ENCODE assay signal across 9 cellular contexts in genomic region chr7:30322656-30323355, GRCh38. TPM values are rescaled to one million over a fixed set of nuclear protein-coding genes. Genes with fewer than 3 reads are reported as not detected.
A peak's percentile ranks its signal among the peaks of the same experiment; 100 is the strongest.
DNase-seq lines count a peak whose midpoint lies in the region; ATAC-seq and TF ChIP-seq lines count a peak whose summit lies in the region.
"Had no signal": no experiment of that assay in that cellular context is flagged by ENCODE, and none has a peak within 500 bp of the region (broad histone marks: within the 10 kb centered on the region; RNA-seq: fewer than 3 reads in every experiment).

No MANE protein-coding gene starts in this region.

- H4K8ac ChIP-seq in neuronal stem cell (ENCODE audit: low read depth, low read length), result no peak overlapping the region

- WGBS in neuronal stem cell (ENCODE audit: extremely low coverage in 2 of 2, insufficient read length in 2 of 2, insufficient replicate concordance in 1 of 2), 2 donors, result no CpG with 5 or more reads among the region's 2 CpGs

- no peaks in the 10 kb centered on the region for H3K27me3 ChIP-seq in CD8-positive, alpha-beta T cell (ENCODE audit: insufficient read depth, low read length)
- H3K27me3 ChIP-seq in subcutaneous abdominal adipose tissue (ENCODE audit: control insufficient read depth in 5 of 5, insufficient read depth in 4 of 5, low read length in 5 of 5), result no peaks in the 10 kb centered on the region
- H3K27me3 ChIP-seq in neuronal stem cell (ENCODE audit: control insufficient read depth in 3 of 3, insufficient read depth in 3 of 3, low read depth in 1 of 3, low read length in 3 of 3), result no peaks in the 10 kb centered on the region

- no peak overlapping the region for H3K4me2 ChIP-seq in neuronal stem cell (ENCODE audit: insufficient read depth, low read length, poor library complexity, severe bottlenecking)

- H2BK120ac ChIP-seq in neuronal stem cell (ENCODE audit: low read depth, low read length), result no peak overlapping the region

- no peaks in the 10 kb centered on the region for H3K9me3 Mint-ChIP-seq in CD8-positive, alpha-beta T cell
- no peaks in the 10 kb centered on the region for H3K9me3 Mint-ChIP-seq in effector memory CD8-positive, alpha-beta T cell

- no peak overlapping the region for H4K91ac ChIP-seq in neuronal stem cell (ENCODE audit: low read depth, low read length, poor library complexity)

- no peak overlapping the region for H3K18ac ChIP-seq in neuronal stem cell (ENCODE audit: low read length)

- H3K79me1 ChIP-seq in neuronal stem cell (ENCODE audit: low read depth, low read length), result no peaks in the 10 kb centered on the region

- intact Hi-C loops in CD8-positive, alpha-beta T cell (cut with DNase I, micrococcal nuclease), result loop anchor here (1.0 to 2.0 kb wide), 5 partner anchors 7 to 38 kb away; partner anchors contain the start of gene ZNRF2 (in 2 of the 2)

- peak overlapping the region; percentile 26 for H3K4me3 ChIP-seq in CD8-positive, alpha-beta T cell (ENCODE audit: low read depth, low read length)
- H3K4me3 ChIP-seq in subcutaneous abdominal adipose tissue (ENCODE audit: low read depth in 1 of 5, low read length in 5 of 5), result no peak overlapping the region
- no peak overlapping the region for H3K4me3 ChIP-seq in neuronal stem cell (ENCODE audit: low read length in 2 of 2)

- no peak overlapping the region for H3K4ac ChIP-seq in neuronal stem cell (ENCODE audit: low read length)

- no peaks in the 10 kb centered on the region for H3K9me3 ChIP-seq in CD8-positive, alpha-beta T cell (ENCODE audit: low read length)
- no peaks in the 10 kb centered on the region for H3K9me3 ChIP-seq in subcutaneous abdominal adipose tissue (ENCODE audit: control insufficient read depth in 5 of 5, low read length in 5 of 5)
- H3K9me3 ChIP-seq in neuronal stem cell (replicated peaks in 1 of 2; ENCODE audit: control insufficient read depth in 2 of 2, insufficient read depth in 1 of 2, low read depth in 1 of 2, low read length in 2 of 2), result no peaks in the 10 kb centered on the region

- H3K9ac ChIP-seq in subcutaneous abdominal adipose tissue (ENCODE audit: low read length in 5 of 5) (no peak overlapping the region), neuronal stem cell (ENCODE audit: low read depth, low read length, poor library complexity) (no peak overlapping the region)

- CTCF ChIA-PET in CD8-positive, alpha-beta T cell (lab: Charles Lee), result interaction anchor here (0.9 to 2.0 kb wide), 5 partner anchors 13 to 46 kb away, joined by 3 to 11 read pairs (median 5); no protein-coding TSS in a partner anchor

- H3K14ac ChIP-seq in neuronal stem cell (ENCODE audit: low read length), result no peak overlapping the region

- DNase-seq in CD8-positive, alpha-beta T cell, result peak in 1 of 7 experiments; percentile 16
- DNase-seq in GM20000 (ENCODE audit: low spot score), result peak; percentile 14
- peak in 1 of 3 experiments; percentile 11 for DNase-seq in effector memory CD8-positive, alpha-beta T cell
- DNase-seq in neuronal stem cell (ENCODE audit: low spot score), result no peak
- no peak for DNase-seq in KBM-7
- no peak for DNase-seq in COLO668 (lab: John Stamatoyannopoulos, UW; ENCODE audit: unreplicated experiment)

- no peak for TF ChIP-seq CTCF in CD8-positive, alpha-beta T cell (IDR thresholded peaks at IDR 0.05)
- TF ChIP-seq CTCF in GM20000 (IDR thresholded peaks at IDR 0.05; ENCODE audit: extremely low read depth, missing control alignments), result no peak

- no peak overlapping the region for H2BK12ac ChIP-seq in neuronal stem cell (ENCODE audit: low read length)

- peaks cover 31% of the 10 kb centered on the region for H3K4me1 ChIP-seq in CD8-positive, alpha-beta T cell (ENCODE audit: insufficient read depth, low read length)
- H3K4me1 ChIP-seq in subcutaneous abdominal adipose tissue (ENCODE audit: control insufficient read depth in 5 of 5, insufficient read depth in 5 of 5, low read length in 5 of 5) (peaks cover 3 to 27% (median 24%) of the 10 kb centered on the region in 5 donors), neuronal stem cell (ENCODE audit: control insufficient read depth in 2 of 2, insufficient read depth in 1 of 2, low read depth in 1 of 2, low read length in 2 of 2) (peaks cover 0 to 4% of the 10 kb centered on the region in 2 donors)

- no peak overlapping the region for H3K23ac ChIP-seq in neuronal stem cell (ENCODE audit: low read depth, low read length, poor library complexity)

- H3K27ac Mint-ChIP-seq in CD8-positive, alpha-beta T cell, result peak overlapping the region; percentile 98
- peak overlapping the region; percentile 96 to 99 for H3K27ac Mint-ChIP-seq in effector memory CD8-positive, alpha-beta T cell

- in situ Hi-C loops in KBM-7 (cut with MboI; ENCODE audit: low pct_unique_long_range_greater_than_20kb, low sequenced_read_pairs), result no loop called here

- ATAC-seq in CD8-positive, alpha-beta T cell, result peak; percentile 58
- ATAC-seq in HG03469 (IDR thresholded peaks at IDR 0.05; ENCODE audit: unreplicated experiment), result peak; percentile 33
- peak; percentile 59 for ATAC-seq in effector memory CD8-positive, alpha-beta T cell (replicated peaks)

- no peaks in the 10 kb centered on the region for H3K27me3 Mint-ChIP-seq in CD8-positive, alpha-beta T cell (ENCODE audit: low read depth)
- H3K27me3 Mint-ChIP-seq in effector memory CD8-positive, alpha-beta T cell, result no peaks in the 10 kb centered on the region
- H3K27me3 Mint-ChIP-seq: brain had no signal

- peak overlapping the region; percentile 87 for H3K4me3 Mint-ChIP-seq in CD8-positive, alpha-beta T cell
- peak overlapping the region; percentile 75 to 89 for H3K4me3 Mint-ChIP-seq in effector memory CD8-positive, alpha-beta T cell

- no peak overlapping the region for H2AK5ac ChIP-seq in neuronal stem cell (ENCODE audit: low read depth, low read length)

- H3K4me1 Mint-ChIP-seq in CD8-positive, alpha-beta T cell (ENCODE audit: low read depth), result peaks cover 74% of the 10 kb centered on the region
- peaks cover 44 to 77% of the 10 kb centered on the region in 2 donors for H3K4me1 Mint-ChIP-seq in effector memory CD8-positive, alpha-beta T cell (ENCODE audit: low read depth in 2 of 2)

- H2AFZ ChIP-seq in neuronal stem cell (ENCODE audit: low read length), result no peak overlapping the region

- H3K36me3 ChIP-seq in CD8-positive, alpha-beta T cell (ENCODE audit: insufficient read depth, low read length), result no peaks in the 10 kb centered on the region
- H3K36me3 ChIP-seq in subcutaneous abdominal adipose tissue (ENCODE audit: control insufficient read depth in 5 of 5, insufficient read depth in 5 of 5, low read length in 5 of 5) (no peaks in the 10 kb centered on the region), neuronal stem cell (replicated peaks in 1 of 2; ENCODE audit: control insufficient read depth in 2 of 2, insufficient read depth in 2 of 2, low read length in 2 of 2) (no peaks in the 10 kb centered on the region)

- no peak overlapping the region for H2BK15ac ChIP-seq in neuronal stem cell (ENCODE audit: low read length)

- H3K36me3 Mint-ChIP-seq in CD8-positive, alpha-beta T cell, result peaks cover 21% of the 10 kb centered on the region
- H3K36me3 Mint-ChIP-seq in effector memory CD8-positive, alpha-beta T cell (ENCODE audit: insufficient read depth), result peaks cover 25% of the 10 kb centered on the region

- no peak overlapping the region for H2BK5ac ChIP-seq in neuronal stem cell (ENCODE audit: low read length)

- POLR2A ChIA-PET in CD8-positive, alpha-beta T cell (lab: Charles Lee), result interaction anchor here (1.1 to 2.8 kb wide), 10 partner anchors 8 to 171 kb away, joined by 3 to 16 read pairs (median 6); partner anchors contain the start of gene ZNRF2

- H3K27ac ChIP-seq in CD8-positive, alpha-beta T cell (ENCODE audit: low read depth, low read length), result peak overlapping the region; percentile 53
- H3K27ac ChIP-seq in subcutaneous abdominal adipose tissue (ENCODE audit: low read depth, low read length) (peak overlapping the region; percentile 70), neuronal stem cell (replicated peaks; ENCODE audit: low read length) (no peak overlapping the region)

RNA-seq across cellular contexts. Expression of gene ZNRF2, which starts 38.4 kb away (rescaled TPM):
- 10 to 100 TPM; 20.1 to 26.1 TPM for total RNA-seq in CD8-positive, alpha-beta T cell
- polyA plus RNA-seq in neuronal stem cell (2013, experiment 1 of 2), result 7.5 TPM
- 7.6 TPM for polyA plus RNA-seq in neuronal stem cell (2013, experiment 2 of 2)
